In genomic region chr2:45771251-45771650, GRCh38 we compare ENCODE assay signal across 8 cellular contexts.
DNase-seq lines count a peak whose midpoint lies in the region; ATAC-seq, FAIRE-seq and TF ChIP-seq lines count a peak whose summit lies in the region.

No MANE protein-coding gene starts in this region.

- DNase-seq in GM03348 (ENCODE audit: low spot score) (peak; percentile 38), NOMO-1 (lab: John Stamatoyannopoulos, UW; ENCODE audit: unreplicated experiment in 2 of 2) (peak; percentile 67 to 81), posterior vena cava (ENCODE audit: low spot score) (peak; percentile 85), D721Med (ENCODE audit: insufficient read length, low spot score) (no peak), cortex of kidney (lab: John Stamatoyannopoulos, UW) (no peak)

- H3K27me3 ChIP-seq in gastroesophageal sphincter, result no peaks in the 10 kb centered on the region

- TF ChIP-seq EP300 in gastroesophageal sphincter (IDR thresholded peaks at IDR 0.05), result no peak

- no peak for FAIRE-seq in D721Med (lab: Jason Lieb, UNC)

- no peaks in the 10 kb centered on the region for H3K9me3 ChIP-seq in gastroesophageal sphincter

- peaks cover 0 to 52% (median 10%) of the 10 kb centered on the region in 3 donors for H3K4me1 ChIP-seq in gastroesophageal sphincter

- 0 to 2% methylated on average over 2 to 6 of the region's 10 CpGs for WGBS in gastroesophageal sphincter (ENCODE audit: low coverage in 1 of 2), 2 donors

- peak; percentile 90 for ATAC-seq in gastroesophageal sphincter
- ATAC-seq in HG02870 (IDR thresholded peaks at IDR 0.05; ENCODE audit: unreplicated experiment), result no peak
- no peak for ATAC-seq in HG03571 (IDR thresholded peaks at IDR 0.05; ENCODE audit: unreplicated experiment)

- peak overlapping the region; percentile 4 to 40 for H3K4me3 ChIP-seq in gastroesophageal sphincter

- peak overlapping the region; percentile 75 to 89 (median 86) for H3K27ac ChIP-seq in gastroesophageal sphincter

- no peak for TF ChIP-seq POLR2A in gastroesophageal sphincter (IDR thresholded peaks at IDR 0.05)

- intact Hi-C loops in posterior vena cava (cut with DNase I), result loop anchor here in 1 of 2 donors (5.0 to 10.0 kb wide), 2 partner anchors 119 to 164 kb away; partner anchors contain the start of gene PRKCE

- TF ChIP-seq CTCF in gastroesophageal sphincter (IDR thresholded peaks at IDR 0.05) (no peak), D721Med (IDR thresholded peaks at IDR 0.05; ENCODE audit: insufficient read depth, missing control alignments) (no peak)

- no peaks in the 10 kb centered on the region for H3K36me3 ChIP-seq in gastroesophageal sphincter

Comparison
In these comparisons a context has a peak if more than half of its experiments do, and no peak if none do; other contexts are left out.
1. DNase-seq: peak in GM03348 (single experiment), NOMO-1 (2 of 2) and posterior vena cava (single experiment); none in D721Med (single experiment) and cortex of kidney (single experiment).